Comparison of ENCODE assay signal across 9 cellular contexts in the genomic region with DNA sequence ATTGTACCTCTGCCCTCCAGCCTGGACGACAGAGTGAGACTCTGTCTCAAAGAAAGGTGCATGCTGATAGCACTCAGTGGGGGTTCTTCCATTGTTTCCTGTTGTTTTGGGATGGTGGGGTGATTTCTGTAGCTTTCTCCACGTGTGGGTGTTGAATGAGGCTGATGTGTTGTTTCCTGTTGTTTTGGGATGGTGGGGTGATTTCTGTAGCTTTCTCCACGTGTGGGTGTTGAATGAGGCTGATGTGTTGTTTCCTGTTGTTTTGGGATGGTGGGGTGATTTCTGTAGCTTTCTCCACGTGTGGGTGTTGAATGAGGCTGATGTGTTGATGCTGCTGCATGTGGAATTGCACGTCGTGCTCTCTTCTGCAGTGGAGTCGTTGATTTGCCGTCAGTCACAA. TPM values are rescaled to one million over a fixed set of nuclear protein-coding genes. Genes with fewer than 3 reads are reported as not detected.
DNase-seq lines count a peak whose midpoint lies in the region; ATAC-seq and TF ChIP-seq lines count a peak whose summit lies in the region.
"Not testable (repeated sequence)": the region's sequence is repeated elsewhere in the genome, so short reads cannot be mapped to it uniquely, and the experiment has no call there.
"Had no signal": no experiment of that assay in that cellular context is flagged by ENCODE, and none has a peak within 500 bp of the region (broad histone marks: within the 10 kb centered on the region; RNA-seq: fewer than 3 reads in every experiment).

No MANE protein-coding gene starts in this region.

- H3K4me3 ChIP-seq in HEK293 (ENCODE audit: low read depth, low read length), result not testable (repeated sequence)

- POLR2A ChIA-PET in HEK293 (lab: Yijun Ruan, JAX); activated CD4-positive, alpha-beta memory T cell treated with anti-CD3 and anti-CD28 coated beads for 36 hours (lab: Charles Lee): not testable (repeated sequence)

- not testable (repeated sequence) for H3K4me3 Mint-ChIP-seq in activated CD4-positive, alpha-beta memory T cell treated with anti-CD3 and anti-CD28 coated beads for 36 hours; activated T-helper 2 cell treated with anti-CD3 and anti-CD28 coated beads, Interferon-gamma antibody, Interleukin-2, Interleukin-4, amounts not matched to agents 10 μg/mL and 5 μg/mL and 100 μg/mL, durations not matched to agents 14 hours and 24 hours and 36 hours (ENCODE audit: low read depth); effector memory CD8-positive, alpha-beta T cell
- H3K4me3 Mint-ChIP-seq in natural killer cell treated with Interleukin-12 subunit alpha and Interleukin-12 subunit beta and Interleukin-15 and Interleukin-18, amount 100 ng/mL, for 72 hours, result peak overlapping the region; percentile 20

- intact Hi-C loops in activated CD4-positive, alpha-beta memory T cell treated with anti-CD3 and anti-CD28 coated beads for 36 hours (cut with micrococcal nuclease); activated T-helper 2 cell treated with anti-CD3 and anti-CD28 coated beads, Interferon-gamma antibody, Interleukin-2, Interleukin-4, amounts not matched to agents 10 μg/mL and 5 μg/mL and 100 μg/mL, durations not matched to agents 14 hours and 24 hours and 36 hours (cut with micrococcal nuclease): not testable (repeated sequence)

- peak overlapping the region; percentile 83 for H3K27ac Mint-ChIP-seq in activated CD4-positive, alpha-beta memory T cell treated with anti-CD3 and anti-CD28 coated beads for 36 hours
- H3K27ac Mint-ChIP-seq in activated T-helper 2 cell treated with anti-CD3 and anti-CD28 coated beads, Interferon-gamma antibody, Interleukin-2, Interleukin-4, amounts not matched to agents 10 μg/mL and 5 μg/mL and 100 μg/mL, durations not matched to agents 14 hours and 24 hours and 36 hours, result peak overlapping the region; percentile 95
- peak overlapping the region; percentile 32 to 90 for H3K27ac Mint-ChIP-seq in effector memory CD8-positive, alpha-beta T cell
- H3K27ac Mint-ChIP-seq in natural killer cell treated with Interleukin-12 subunit alpha and Interleukin-12 subunit beta and Interleukin-15 and Interleukin-18, amount 100 ng/mL, for 72 hours, result peak overlapping the region; percentile 41 to 54

- DNase-seq in activated CD4-positive, alpha-beta memory T cell treated with anti-CD3 and anti-CD28 coated beads for 36 hours; activated T-helper 2 cell treated with anti-CD3 and anti-CD28 coated beads, Interferon-gamma antibody, Interleukin-2, Interleukin-4, amounts not matched to agents 10 μg/mL and 5 μg/mL and 100 μg/mL, durations not matched to agents 14 hours and 24 hours and 36 hours (ENCODE audit: low spot score); natural killer cell treated with Interleukin-12 subunit alpha and Interleukin-12 subunit beta and Interleukin-15 and Interleukin-18, amount 100 ng/mL, for 72 hours (ENCODE audit: low spot score): not testable (repeated sequence)
- DNase-seq in effector memory CD8-positive, alpha-beta T cell, result peak in 1 of 3 experiments; percentile 6

- CTCF ChIA-PET in HEK293 (lab: Yijun Ruan, JAX), result interaction anchor here (0.7 kb wide), 1 partner anchor 28 kb away, joined by 3 read pairs; no protein-coding TSS in a partner anchor
- CTCF ChIA-PET in activated CD4-positive, alpha-beta memory T cell treated with anti-CD3 and anti-CD28 coated beads for 36 hours (lab: Charles Lee), result not testable (repeated sequence)

- H3K36me3 Mint-ChIP-seq in activated CD4-positive, alpha-beta memory T cell treated with anti-CD3 and anti-CD28 coated beads for 36 hours, result peaks cover 72% of the 10 kb centered on the region
- peaks cover 92% of the 10 kb centered on the region for H3K36me3 Mint-ChIP-seq in activated T-helper 2 cell treated with anti-CD3 and anti-CD28 coated beads, Interferon-gamma antibody, Interleukin-2, Interleukin-4, amounts not matched to agents 10 μg/mL and 5 μg/mL and 100 μg/mL, durations not matched to agents 14 hours and 24 hours and 36 hours (ENCODE audit: low read depth)
- peaks cover 88% of the 10 kb centered on the region for H3K36me3 Mint-ChIP-seq in effector memory CD8-positive, alpha-beta T cell (ENCODE audit: insufficient read depth)
- H3K36me3 Mint-ChIP-seq in natural killer cell treated with Interleukin-12 subunit alpha and Interleukin-12 subunit beta and Interleukin-15 and Interleukin-18, amount 100 ng/mL, for 72 hours, result peaks cover 45% of the 10 kb centered on the region

- not testable (repeated sequence) for TF ChIP-seq CTCF in HEK293 (tag by site-specific recombination; IDR thresholded peaks at IDR 0.05)

- H3K27ac ChIP-seq in HEK293 (ENCODE audit: extremely low read depth, low read depth, low read length), result not testable (repeated sequence)

- H3K36me3 ChIP-seq in HEK293 (ENCODE audit: control insufficient read depth in 2 of 2, insufficient read depth in 1 of 2, low read length in 2 of 2), result peaks cover 60 to 94% of the 10 kb centered on the region in 2 experiments

- peaks cover 12% of the 10 kb centered on the region for H3K4me1 Mint-ChIP-seq in activated CD4-positive, alpha-beta memory T cell treated with anti-CD3 and anti-CD28 coated beads for 36 hours (ENCODE audit: low read depth)
- peaks cover 21% of the 10 kb centered on the region for H3K4me1 Mint-ChIP-seq in activated T-helper 2 cell treated with anti-CD3 and anti-CD28 coated beads, Interferon-gamma antibody, Interleukin-2, Interleukin-4, amounts not matched to agents 10 μg/mL and 5 μg/mL and 100 μg/mL, durations not matched to agents 14 hours and 24 hours and 36 hours (ENCODE audit: low read depth)
- H3K4me1 Mint-ChIP-seq in effector memory CD8-positive, alpha-beta T cell (ENCODE audit: low read depth in 2 of 2), result peaks cover 0 to 13% of the 10 kb centered on the region in 2 donors
- peaks cover 13 to 40% of the 10 kb centered on the region in 2 donors for H3K4me1 Mint-ChIP-seq in natural killer cell treated with Interleukin-12 subunit alpha and Interleukin-12 subunit beta and Interleukin-15 and Interleukin-18, amount 100 ng/mL, for 72 hours (ENCODE audit: low read depth in 2 of 2)

- not testable (repeated sequence) for H3K27me3 Mint-ChIP-seq in activated CD4-positive, alpha-beta memory T cell treated with anti-CD3 and anti-CD28 coated beads for 36 hours; activated T-helper 2 cell treated with anti-CD3 and anti-CD28 coated beads, Interferon-gamma antibody, Interleukin-2, Interleukin-4, amounts not matched to agents 10 μg/mL and 5 μg/mL and 100 μg/mL, durations not matched to agents 14 hours and 24 hours and 36 hours (ENCODE audit: low read depth); effector memory CD8-positive, alpha-beta T cell; natural killer cell treated with Interleukin-12 subunit alpha and Interleukin-12 subunit beta and Interleukin-15 and Interleukin-18, amount 100 ng/mL, for 72 hours

- not testable (repeated sequence) for ATAC-seq in effector memory CD8-positive, alpha-beta T cell (replicated peaks)
- ATAC-seq in natural killer cell treated with Interleukin-12 subunit alpha and Interleukin-12 subunit beta and Interleukin-15 and Interleukin-18, amount 100 ng/mL, for 72 hours, result peak in 1 of 2 donors; percentile 84

- H3K4me1 ChIP-seq in HEK293 (ENCODE audit: control insufficient read depth, insufficient read depth, low read length), result not testable (repeated sequence)

- not testable (repeated sequence) for H3K9me3 ChIP-seq in HEK293 (ENCODE audit: control insufficient read depth, insufficient read depth, low read depth, low read length)

- not testable (repeated sequence) for H3K9me3 Mint-ChIP-seq in activated CD4-positive, alpha-beta memory T cell treated with anti-CD3 and anti-CD28 coated beads for 36 hours; activated T-helper 2 cell treated with anti-CD3 and anti-CD28 coated beads, Interferon-gamma antibody, Interleukin-2, Interleukin-4, amounts not matched to agents 10 μg/mL and 5 μg/mL and 100 μg/mL, durations not matched to agents 14 hours and 24 hours and 36 hours; effector memory CD8-positive, alpha-beta T cell; natural killer cell treated with Interleukin-12 subunit alpha and Interleukin-12 subunit beta and Interleukin-15 and Interleukin-18, amount 100 ng/mL, for 72 hours

TF ChIP-seq in HEK293, 187 proteins besides CTCF, POLR2A, EP300 and RAD21:
- TF ChIP-seq ZFHX2 (tag by site-specific recombination; conservative IDR thresholded peaks at IDR 0.05), result peak; percentile 55
- TF ChIP-seq EGR2 (tag by site-specific recombination; IDR thresholded peaks at IDR 0.05; ENCODE audit: low read depth), result peak; percentile 69; the same call in 1 of the 2 replicates

RNA-seq across cellular contexts. Expression of a gene that starts 15.7 kb away (rescaled TPM):
- not detected for total RNA-seq in activated CD4-positive, alpha-beta memory T cell treated with anti-CD3 and anti-CD28 coated beads for 36 hours
- total RNA-seq in activated T-helper 2 cell treated with anti-CD3 and anti-CD28 coated beads, Interferon-gamma antibody, Interleukin-2, Interleukin-4, amounts not matched to agents 10 μg/mL and 5 μg/mL and 100 μg/mL, durations not matched to agents 14 hours and 24 hours and 36 hours, result not detected in 2 replicates
- total RNA-seq in natural killer cell treated with Interleukin-12 subunit alpha and Interleukin-12 subunit beta and Interleukin-15 and Interleukin-18, amount 100 ng/mL, for 72 hours, result not detected
- total RNA-seq: A673; CD4-positive, alpha-beta memory T cell; H1; PC-3 had no signal

RNA-seq across cellular contexts. Expression of a gene that starts 21.7 kb away (rescaled TPM):
- 100 to 1,000 TPM; 107 TPM for total RNA-seq in activated CD4-positive, alpha-beta memory T cell treated with anti-CD3 and anti-CD28 coated beads for 36 hours
- 134 and 135 TPM in 2 replicates for total RNA-seq in activated T-helper 2 cell treated with anti-CD3 and anti-CD28 coated beads, Interferon-gamma antibody, Interleukin-2, Interleukin-4, amounts not matched to agents 10 μg/mL and 5 μg/mL and 100 μg/mL, durations not matched to agents 14 hours and 24 hours and 36 hours
- total RNA-seq in natural killer cell treated with Interleukin-12 subunit alpha and Interleukin-12 subunit beta and Interleukin-15 and Interleukin-18, amount 100 ng/mL, for 72 hours, result 100 to 1,000 TPM; 123 to 160 TPM

RNA-seq across cellular contexts. Expression of a gene that starts 39.0 kb away (rescaled TPM):
- 10 to 100 TPM; 83.1 to 83.8 TPM for total RNA-seq in activated CD4-positive, alpha-beta memory T cell treated with anti-CD3 and anti-CD28 coated beads for 36 hours
- total RNA-seq in activated T-helper 2 cell treated with anti-CD3 and anti-CD28 coated beads, Interferon-gamma antibody, Interleukin-2, Interleukin-4, amounts not matched to agents 10 μg/mL and 5 μg/mL and 100 μg/mL, durations not matched to agents 14 hours and 24 hours and 36 hours, result 80.1 and 89.6 TPM in 2 replicates
- 100 to 1,000 TPM in 1 of 2 donors, 10 to 100 TPM in 1; 85.7 to 140 TPM for total RNA-seq in natural killer cell treated with Interleukin-12 subunit alpha and Interleukin-12 subunit beta and Interleukin-15 and Interleukin-18, amount 100 ng/mL, for 72 hours

RNA-seq across cellular contexts. Expression of a gene that starts 46.2 kb away (rescaled TPM):
- 10 to 100 TPM; 18.1 to 19.4 TPM for total RNA-seq in activated CD4-positive, alpha-beta memory T cell treated with anti-CD3 and anti-CD28 coated beads for 36 hours
- 17.0 and 18.9 TPM in 2 replicates for total RNA-seq in activated T-helper 2 cell treated with anti-CD3 and anti-CD28 coated beads, Interferon-gamma antibody, Interleukin-2, Interleukin-4, amounts not matched to agents 10 μg/mL and 5 μg/mL and 100 μg/mL, durations not matched to agents 14 hours and 24 hours and 36 hours
- total RNA-seq in natural killer cell treated with Interleukin-12 subunit alpha and Interleukin-12 subunit beta and Interleukin-15 and Interleukin-18, amount 100 ng/mL, for 72 hours, result 10 to 100 TPM; 31.8 to 37.6 TPM
